In genomic region chr12:124225730-124226129, GRCh38 we compare ENCODE assay signal across 34 cellular contexts.
"Had no signal": no experiment of that assay in that cellular context is flagged by ENCODE, and none has a peak within 500 bp of the region (broad histone marks: within the 10 kb centered on the region; RNA-seq: fewer than 3 reads in every experiment).

No MANE protein-coding gene starts in this region.

- H3K27me3 ChIP-seq: MG63 had no signal

- DNase-seq: Karpas-422, Kasumi-1, MG63, MM.1S, MV-4-11, NCI-H1048, NCI-H1092, NCI-H1092 treated with DMSO at 0.1 percent for 48 hours, NCI-H1105, NCI-H1105 treated with DMSO at 0.1 percent for 48 hours, NCI-H1417, NCI-H1417 treated with DMSO at 0.1 percent for 48 hours, NCI-H1436, NCI-H1436 treated with DMSO at 0.1 percent for 48 hours, NCI-H146, NCI-H1694, NCI-H1694 treated with DMSO at 0.1 percent for 48 hours, NCI-H187, NCI-H187 treated with DMSO at 0.1 percent for 48 hours, NCI-H1930, NCI-H2029, NCI-H2029 treated with DMSO at 0.1 percent for 48 hours, NCI-H2081, NCI-H2081 treated with DMSO at 0.1 percent for 48 hours, NCI-H2107, NCI-H2171, NCI-H2171 treated with DMSO at 0.1 percent for 48 hours, NCI-H2227 treated with DMSO at 0.1 percent for 48 hours, NCI-H226, NCI-H345, NCI-H446, NCI-H446 treated with DMSO at 0.1 percent for 48 hours, NCI-H510A, NCI-H510A treated with DMSO at 0.1 percent for 48 hours had no signal

- H3K4me3 ChIP-seq: MG63 had no signal

- H3K36me3 ChIP-seq: MG63 had no signal
